Comparison of ENCODE assay signal across 8 cellular contexts in the genomic region with DNA sequence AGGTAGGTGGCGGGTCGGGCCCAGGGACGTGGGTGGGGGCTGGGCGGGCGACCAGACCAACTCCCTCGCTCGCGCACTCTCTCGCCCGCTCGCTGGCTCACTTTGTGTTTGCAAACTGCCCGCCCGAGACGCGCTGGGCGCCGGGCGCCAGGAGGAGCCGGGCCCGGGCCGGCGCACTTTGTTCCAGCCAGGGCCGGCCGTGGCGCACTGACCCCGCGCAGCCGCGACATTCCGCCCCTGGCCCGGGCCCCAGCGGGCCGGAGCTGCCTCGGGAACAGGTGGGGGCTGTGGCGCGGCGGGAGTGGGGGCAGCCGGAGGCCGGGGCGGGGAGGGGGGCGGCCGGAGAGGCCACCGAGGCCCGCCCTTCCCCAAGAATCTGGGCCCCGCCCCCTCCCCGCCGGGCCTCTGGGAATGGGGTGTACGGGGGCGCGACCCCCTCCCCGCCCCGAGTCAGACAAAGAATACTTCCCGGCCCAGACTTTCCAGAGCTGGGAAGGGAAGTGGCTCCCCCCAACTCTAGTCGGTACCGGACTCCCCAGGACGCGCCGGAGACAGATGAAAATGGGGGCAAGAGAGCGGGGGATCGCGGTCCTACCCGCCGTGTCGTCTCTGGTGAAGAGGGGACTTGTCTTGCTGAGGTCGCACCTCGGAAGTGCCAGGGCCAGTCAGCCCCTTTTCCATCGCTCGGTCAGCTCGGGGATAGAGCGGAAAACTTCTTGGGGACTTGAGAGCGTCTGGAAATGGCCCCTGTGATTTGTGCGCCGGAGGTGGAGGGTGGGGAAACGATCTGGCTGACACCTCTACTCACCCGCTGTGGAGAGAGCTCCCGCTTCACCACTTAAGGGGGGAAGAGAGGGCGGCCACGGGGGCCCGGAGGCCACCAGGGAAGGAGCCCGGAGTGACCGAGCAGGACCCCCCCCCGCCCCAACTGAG. TPM values are rescaled to one million over a fixed set of nuclear protein-coding genes. Genes with fewer than 3 reads are reported as not detected.
DNase-seq lines count a peak whose midpoint lies in the region; ATAC-seq, FAIRE-seq and TF ChIP-seq lines count a peak whose summit lies in the region.

No MANE protein-coding gene starts in this region.

- H3K27me3 ChIP-seq in RWPE2 (ENCODE audit: insufficient read depth, poor library complexity, severe bottlenecking) (no peaks in the 10 kb centered on the region), bronchial epithelial cell (ENCODE audit: control insufficient read depth, insufficient read depth, low read length) (no peaks in the 10 kb centered on the region)

- DNase-seq in ACHN, result peak; percentile 36
- DNase-seq in GM13977 (ENCODE audit: low spot score), result peak; percentile 54
- DNase-seq in RWPE2 (ENCODE audit: low spot score), result no peak
- DNase-seq in bronchial epithelial cell (ENCODE audit: low read depth), result no peak
- DNase-seq in kidney, result peak; percentile 87
- DNase-seq in stimulated activated CD4-positive, alpha-beta T cell treated with anti-CD3 and anti-CD28 coated beads, Interleukin-4, amount 100 ng/mL, for 4 hours, result peak; percentile 11 to 27

- H3K4me3 ChIP-seq in RWPE2 (ENCODE audit: severe bottlenecking) (peak overlapping the region; percentile 99), bronchial epithelial cell (ENCODE audit: low read depth, low read length) (peak overlapping the region; percentile 60), kidney (ENCODE audit: low read length in 2 of 2) (peak overlapping the region; percentile 89 to 92)

- H3K4me1 ChIP-seq in RWPE2 (ENCODE audit: insufficient read depth, poor library complexity, severe bottlenecking) (no peaks in the 10 kb centered on the region), kidney (ENCODE audit: control insufficient read depth in 1 of 2, insufficient read depth in 1 of 2, low read depth in 1 of 2, low read length in 2 of 2) (peaks cover 13 to 31% of the 10 kb centered on the region in 2 donors)

- H3K36me3 ChIP-seq in RWPE2 (ENCODE audit: low read depth) (peaks cover 3% of the 10 kb centered on the region; the same call in 1 of the 2 replicates), bronchial epithelial cell (ENCODE audit: control insufficient read depth, insufficient read depth, low read length) (no peaks in the 10 kb centered on the region), kidney (ENCODE audit: control insufficient read depth in 1 of 2, insufficient read depth in 2 of 2, low read length in 2 of 2) (peaks cover 2 to 3% of the 10 kb centered on the region in 2 donors)

- H3K27ac ChIP-seq in RWPE2 (ENCODE audit: poor library complexity, severe bottlenecking), result peak overlapping the region; percentile 57
- H3K27ac ChIP-seq in kidney (ENCODE audit: low read depth in 2 of 2, low read length in 2 of 2), result peak overlapping the region; percentile 37 to 51

- TF ChIP-seq CTCF in GM13977 (IDR thresholded peaks at IDR 0.05; ENCODE audit: extremely low read depth, insufficient read depth, missing control alignments) (no peak), RWPE2 (IDR thresholded peaks at IDR 0.05; ENCODE audit: poor library complexity, severe bottlenecking) (peak; percentile 6), bronchial epithelial cell (IDR thresholded peaks at IDR 0.05; ENCODE audit: insufficient read depth, low read length, severe bottlenecking) (no peak), kidney (IDR thresholded peaks at IDR 0.05; ENCODE audit: borderline replicate concordance, extremely low read depth, insufficient read depth) (no peak)

- H3K9ac ChIP-seq in kidney (ENCODE audit: low read length in 2 of 2), result peak overlapping the region; percentile 4 to 86

- peak; percentile 17 for ATAC-seq in HG03045 (IDR thresholded peaks at IDR 0.05; ENCODE audit: unreplicated experiment)
- peak; percentile 34 for ATAC-seq in RWPE2 (ENCODE audit: low read depth)
- no peak for ATAC-seq in HG03565 (IDR thresholded peaks at IDR 0.05; ENCODE audit: unreplicated experiment)

- FAIRE-seq in bronchial epithelial cell (lab: Jason Lieb, UNC) (no peak), kidney (lab: Jason Lieb, UNC) (no peak)

- H3K9me3 ChIP-seq in RWPE2 (ENCODE audit: severe bottlenecking) (no peaks in the 10 kb centered on the region), kidney (ENCODE audit: control insufficient read depth in 1 of 2, low read length in 2 of 2) (no peaks in the 10 kb centered on the region)

- intact Hi-C loops in kidney (cut with DNase I), result no loop called here

- in situ Hi-C loops in ACHN (cut with HindIII; ENCODE audit: low pct_ligation_motif_present, low pct_unique_long_range_greater_than_20kb, low sequenced_read_pairs) (no loop called here), GM13977 (cut with MboI; ENCODE audit: low pct_unique_long_range_greater_than_20kb, low sequenced_read_pairs, unreplicated experiment) (no loop called here)

RNA-seq across cellular contexts. Expression of gene FOXP4, which starts 1.0 kb away (rescaled TPM):
- total RNA-seq in bronchial epithelial cell (2.1 and 2.3 TPM in 2 replicates), kidney (33.2 TPM)
- 14.0 TPM for polyA plus RNA-seq in kidney (ENCODE audit: insufficient read depth, low read depth, low replicate concordance)

Comparison
In these comparisons a context has a peak if more than half of its experiments do, and no peak if none do; other contexts are left out.
1. DNase-seq: peak in ACHN (single experiment), GM13977 (single experiment), kidney (single experiment) and stimulated activated CD4-positive, alpha-beta T cell treated with anti-CD3 and anti-CD28 coated beads, Interleukin-4, amount 100 ng/mL, for 4 hours (2 of 2); none in RWPE2 (single experiment) and bronchial epithelial cell (single experiment).
2. RNA of gene FOXP4, which starts 1.0 kb away (total RNA-seq): 33.2 TPM in kidney (single experiment); 2.1 to 2.3 TPM in bronchial epithelial cell; every median in the first group is over 10 times any median in the second.
3. Peak in every context shown above with its lines, with median percentiles within 50 percentile points of each other: H3K4me3 ChIP-seq.